In the genomic region with DNA sequence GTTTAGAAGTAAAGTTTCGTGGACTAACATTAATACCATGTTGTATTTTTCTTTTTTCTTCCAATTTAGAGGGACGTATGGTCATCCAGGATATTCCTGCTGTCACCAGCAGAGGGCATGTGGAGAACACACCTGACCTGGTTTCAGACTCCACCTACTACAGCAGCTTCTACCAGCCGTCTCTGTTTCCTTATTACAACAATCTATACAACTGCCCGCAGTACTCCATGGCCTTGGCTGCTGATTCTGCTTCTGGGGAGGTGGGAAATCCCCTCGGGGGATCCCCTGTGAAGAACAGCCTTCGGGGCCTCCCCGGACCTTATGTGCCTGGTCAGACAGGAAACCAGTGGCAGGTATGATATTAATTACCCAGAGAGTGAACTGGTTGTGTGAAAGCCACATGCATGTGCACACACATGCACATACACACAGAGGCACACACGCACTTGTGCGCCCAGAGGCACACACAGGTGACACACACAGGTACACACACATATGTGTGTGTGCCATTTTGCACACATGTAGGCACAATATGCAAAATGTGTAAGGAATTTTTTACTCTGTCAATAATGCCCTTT, we compare ENCODE assay signal across 8 cellular contexts. TPM values are rescaled to one million over a fixed set of nuclear protein-coding genes. Genes with fewer than 3 reads are reported as not detected.
DNase-seq lines count a peak whose midpoint lies in the region; ATAC-seq, FAIRE-seq and TF ChIP-seq lines count a peak whose summit lies in the region.

No MANE protein-coding gene starts in this region.

- WGBS in heart left ventricle, 4 donors: 30 to 40% (median 37%) methylated on average over 9 of the region's 9 CpGs

- H3K27ac Mint-ChIP-seq in activated naive CD4-positive, alpha-beta T cell treated with anti-CD3 and anti-CD28 coated beads, Interleukin-2, amount 10 ng/mL, durations not matched to agents 7 days and 5 days: no peak overlapping the region

- H3K9me3 Mint-ChIP-seq in activated naive CD4-positive, alpha-beta T cell treated with anti-CD3 and anti-CD28 coated beads, Interleukin-2, amount 10 ng/mL, durations not matched to agents 7 days and 5 days: no peaks in the 10 kb centered on the region

- H3K4me1 Mint-ChIP-seq in activated naive CD4-positive, alpha-beta T cell treated with anti-CD3 and anti-CD28 coated beads, Interleukin-2, amount 10 ng/mL, durations not matched to agents 7 days and 5 days: peaks cover 8% of the 10 kb centered on the region

- H3K4me1 ChIP-seq in heart left ventricle: peaks cover 0 to 5% (median 0%) of the 10 kb centered on the region in 12 donors

- H3K4me3 Mint-ChIP-seq in activated naive CD4-positive, alpha-beta T cell treated with anti-CD3 and anti-CD28 coated beads, Interleukin-2, amount 10 ng/mL, durations not matched to agents 7 days and 5 days: no peak overlapping the region

- H3K9me3 ChIP-seq in heart left ventricle: no peaks in the 10 kb centered on the region

- H3K27me3 ChIP-seq in heart left ventricle: peaks cover 0 to 17% (median 0%) of the 10 kb centered on the region in 9 donors

- no peak overlapping the region for H3K27ac ChIP-seq in heart left ventricle

- no peak overlapping the region for H3K4me3 ChIP-seq in heart left ventricle

- TF ChIP-seq CTCF in GM10266 (IDR thresholded peaks at IDR 0.05; ENCODE audit: control insufficient read depth, insufficient read depth, low read depth, missing control alignments) (peak; percentile 76), heart left ventricle (IDR thresholded peaks at IDR 0.05) (peak; percentile 35 to 71 (median 64))

- peak; percentile 50 to 80 (median 54) for ATAC-seq in heart left ventricle
- peak; percentile 63 for ATAC-seq in sciatic nerve

- no peaks in the 10 kb centered on the region for H3K36me3 Mint-ChIP-seq in activated naive CD4-positive, alpha-beta T cell treated with anti-CD3 and anti-CD28 coated beads, Interleukin-2, amount 10 ng/mL, durations not matched to agents 7 days and 5 days

- H3K36me3 ChIP-seq in heart left ventricle: no peaks in the 10 kb centered on the region

- peaks cover 20% of the 10 kb centered on the region for H3K27me3 Mint-ChIP-seq in activated naive CD4-positive, alpha-beta T cell treated with anti-CD3 and anti-CD28 coated beads, Interleukin-2, amount 10 ng/mL, durations not matched to agents 7 days and 5 days

- peak; percentile 88 for FAIRE-seq in H54 (lab: Jason Lieb, UNC)

- peak; percentile 82 for DNase-seq in GM10266 (ENCODE audit: extremely low spot score)
- peak; percentile 48 for DNase-seq in H54 (ENCODE audit: insufficient read length, low spot score)
- peak; percentile 52 for DNase-seq in LHCN-M2 (ENCODE audit: low read depth)
- DNase-seq in SIG-M5 (lab: John Stamatoyannopoulos, UW): peak; percentile 39
- DNase-seq in activated naive CD4-positive, alpha-beta T cell treated with anti-CD3 and anti-CD28 coated beads, Interleukin-2, amount 10 ng/mL, durations not matched to agents 7 days and 5 days: peak; percentile 66
- peak in 2 of 5 donors; percentile 21 to 42 for DNase-seq in heart left ventricle
- DNase-seq in sciatic nerve (ENCODE audit: low spot score): peak; percentile 67
- DNase-seq in GDM1 (lab: John Stamatoyannopoulos, UW): no peak

- CTCF ChIA-PET in activated naive CD4-positive, alpha-beta T cell treated with anti-CD3 and anti-CD28 coated beads, Interleukin-2, amount 10 ng/mL, durations not matched to agents 7 days and 5 days (lab: Charles Lee): interaction anchor here (0.7 to 7.9 kb wide), 8 partner anchors 56 to 194 kb away, joined by 3 to 68 read pairs (median 7); no protein-coding TSS in a partner anchor

- intact Hi-C loops in heart left ventricle (cut with DNase I) (loop anchor here (2.0 to 5.0 kb wide), 4 partner anchors 111 to 117 kb away; no protein-coding TSS in a partner anchor), sciatic nerve (cut with DNase I) (no loop called here)

- no peak for TF ChIP-seq POLR2A in H54 (IDR thresholded peaks at IDR 0.05; ENCODE audit: low read depth, low read length)
- TF ChIP-seq POLR2A in heart left ventricle (IDR thresholded peaks at IDR 0.05): no peak

RNA-seq across cellular contexts. Expression of a gene that starts 52.4 kb away (rescaled TPM):
- total RNA-seq in LHCN-M2 (2014; rRNA removed) (not detected in 2 replicates), heart left ventricle (not detected), sciatic nerve (not detected)
- polyA plus RNA-seq in LHCN-M2 (2012): not detected
- not detected for polyA plus RNA-seq in heart left ventricle
